In genomic region chr1:27564264-27564579, GRCh38 we compare ENCODE assay signal across 12 cellular contexts. TPM values are rescaled to one million over a fixed set of nuclear protein-coding genes. Genes with fewer than 3 reads are reported as not detected.
DNase-seq lines count a peak whose midpoint lies in the region; ATAC-seq and TF ChIP-seq lines count a peak whose summit lies in the region.
"Had no signal": no experiment of that assay in that cellular context is flagged by ENCODE, and none has a peak within 500 bp of the region (broad histone marks: within the 10 kb centered on the region; RNA-seq: fewer than 3 reads in every experiment).

No MANE protein-coding gene starts in this region.

- TF ChIP-seq POLR2A in heart left ventricle (IDR thresholded peaks at IDR 0.05) (no peak), sigmoid colon (IDR thresholded peaks at IDR 0.05) (no peak)

- TF ChIP-seq CTCF in RWPE1 (conservative IDR thresholded peaks at IDR 0.05; ENCODE audit: low read depth) (no peak), heart left ventricle (IDR thresholded peaks at IDR 0.05) (no peak), sigmoid colon (IDR thresholded peaks at IDR 0.05) (no peak)

- POLR2A ChIA-PET in RWPE1 (lab: Yijun Ruan, JAX; ENCODE audit: low non-redundant PET), result no interaction called here

- H3K4me1 ChIP-seq in heart left ventricle, result peaks cover 20 to 98% (median 89%) of the 10 kb centered on the region in 12 donors
- peaks cover 0 to 100% (median 95%) of the 10 kb centered on the region in 4 donors for H3K4me1 ChIP-seq in sigmoid colon

- ATAC-seq in heart left ventricle, result no peak
- no peak for ATAC-seq in HG03565 (IDR thresholded peaks at IDR 0.05; ENCODE audit: unreplicated experiment)
- no peak for ATAC-seq in HG03175 (IDR thresholded peaks at IDR 0.05; ENCODE audit: unreplicated experiment)
- ATAC-seq: activated CD4-positive, alpha-beta T cell treated with anti-CD3 and anti-CD28 coated beads for 36 hours; stimulated activated effector memory CD8-positive, alpha-beta T cell treated with anti-CD3 and anti-CD28 coated beads, Interleukin-12 subunit alpha, Interleukin-12 subunit beta, amount 100 ng/mL, for 72 hours had no signal

- TF ChIP-seq EP300 in sigmoid colon (IDR thresholded peaks at IDR 0.05), result no peak

- WGBS in heart left ventricle, 4 donors, result 52 to 56% (median 55%) methylated on average over 4 of the region's 4 CpGs
- 50 to 56% methylated on average over 4 of the region's 4 CpGs for WGBS in sigmoid colon, 2 donors

- CTCF ChIA-PET in RWPE1 (lab: Yijun Ruan, JAX), result interaction anchor here (0.5 to 1.7 kb wide), 3 partner anchors 11 to 366 kb away, joined by 3 to 8 read pairs (median 8); no protein-coding TSS in a partner anchor

- H3K9me3 ChIP-seq in heart left ventricle, result no peaks in the 10 kb centered on the region
- no peaks in the 10 kb centered on the region for H3K9me3 ChIP-seq in sigmoid colon

- H3K27ac ChIP-seq in RWPE1, result peak overlapping the region; percentile 98
- peak overlapping the region; percentile 75 to 95 (median 92) for H3K27ac ChIP-seq in heart left ventricle
- H3K27ac ChIP-seq in sigmoid colon, result peak overlapping the region; percentile 96 to 98 (median 97)

- H3K4me3 ChIP-seq in heart left ventricle (no peak overlapping the region), sigmoid colon (no peak overlapping the region)

- H3K36me3 ChIP-seq in heart left ventricle (no peaks in the 10 kb centered on the region), sigmoid colon (no peaks in the 10 kb centered on the region)

- H3K27me3 ChIP-seq in heart left ventricle, result no peaks in the 10 kb centered on the region
- no peaks in the 10 kb centered on the region for H3K27me3 ChIP-seq in sigmoid colon

- intact Hi-C loops in heart left ventricle (cut with DNase I), result loop anchor here in 1 of 10 donors (5.0 kb wide), 1 partner anchor 33 kb away; no protein-coding TSS in a partner anchor
- intact Hi-C loops in sigmoid colon (cut with DNase I), result no loop called here

- peak; percentile 69 for DNase-seq in CD1c-positive myeloid dendritic cell (ENCODE audit: extremely low spot score)
- no peak for DNase-seq in RWPE1 (ENCODE audit: low spot score)
- DNase-seq in heart left ventricle, result peak in 1 of 5 donors; percentile 17
- no peak for DNase-seq in sigmoid colon
- no peak for DNase-seq in NCI-H2227 (lab: John Stamatoyannopoulos, UW; ENCODE audit: unreplicated experiment)
- DNase-seq in AG20443 (ENCODE audit: low spot score), result no peak
- DNase-seq: activated CD4-positive, alpha-beta T cell treated with anti-CD3 and anti-CD28 coated beads for 36 hours; COR-L47; NCI-H748 treated with DMSO at 0.1 percent for 48 hours had no signal

RNA-seq across cellular contexts. Expression of gene AHDC1, which starts 39.7 kb away (rescaled TPM):
- total RNA-seq in heart left ventricle, result 10 to 100 TPM; 29.2 to 50.2 (median 42.1) TPM
- polyA plus RNA-seq in heart left ventricle, result 10 to 100 TPM; 25.8 to 48.4 TPM
- total RNA-seq in sigmoid colon, result 10 to 100 TPM; 10.9 to 34.1 (median 14.3) TPM
- polyA plus RNA-seq in sigmoid colon, result 10 to 100 TPM in 1 of 3 donors, 1 to 10 TPM in 2; 1.8 to 17.4 (median 2.1) TPM
